2 cellular contexts compared by ENCODE assay signal in genomic region chr11:96070453-96070852, GRCh38.
TF ChIP-seq lines count a peak whose summit lies in the region.

No MANE protein-coding gene starts in this region.

TF ChIP-seq in HepG2, 621 proteins besides CTCF, POLR2A, EP300 and RAD21:
- TF ChIP-seq ZNF687 (CRISPR knock-in tag; IDR thresholded peaks at IDR 0.05), result 0 out of 2 replicates have a peak, but pooled peaks have one; percentile 15
- TF ChIP-seq MIER2 (CRISPR knock-in tag; IDR thresholded peaks at IDR 0.05), result no peak

TF ChIP-seq in H1, 55 proteins besides CTCF, POLR2A, EP300 and RAD21:
- TF ChIP-seq E2F6 (IDR thresholded peaks at IDR 0.05) (no peak), EZH2 (IDR thresholded peaks at IDR 0.05; ENCODE audit: low read depth, low read length, severe bottlenecking) (no peak), CHD2 (IDR thresholded peaks at IDR 0.05; ENCODE audit: low read length) (no peak), ATF2 (IDR thresholded peaks at IDR 0.05; ENCODE audit: low read length) (no peak), GTF2F1 (IDR thresholded peaks at IDR 0.05; ENCODE audit: borderline replicate concordance, low read depth, low read length) (no peak), JUND (IDR thresholded peaks at IDR 0.05; ENCODE audit: low read length) (no peak), CREB1 (IDR thresholded peaks at IDR 0.05) (no peak), TCF12 (IDR thresholded peaks at IDR 0.05; ENCODE audit: low read depth, low read length) (no peak), KDM4A (IDR thresholded peaks at IDR 0.05; ENCODE audit: low read depth, low read length, severe bottlenecking) (no peak), MAX (IDR thresholded peaks at IDR 0.05) (no peak), MAFK (IDR thresholded peaks at IDR 0.05; ENCODE audit: low read depth, low read length) (no peak), RFX5 (IDR thresholded peaks at IDR 0.05; ENCODE audit: borderline replicate concordance, low read depth, low read length) (no peak), KDM5A (IDR thresholded peaks at IDR 0.05; ENCODE audit: low read length) (no peak), NANOG (IDR thresholded peaks at IDR 0.05; ENCODE audit: insufficient read depth, low read depth, low read length, poor library complexity, severe bottlenecking) (no peak), RNF2 (IDR thresholded peaks at IDR 0.05; ENCODE audit: borderline replicate concordance, low read depth, low read length, missing control alignments, poor library complexity, severe bottlenecking) (no peak)
